ENCODE assay signal across 13 cellular contexts in genomic region chr14:93957333-93957710, GRCh38. TPM values are rescaled to one million over a fixed set of nuclear protein-coding genes. Genes with fewer than 3 reads are reported as not detected.
DNase-seq lines count a peak whose midpoint lies in the region; ATAC-seq and TF ChIP-seq lines count a peak whose summit lies in the region.
"Had no signal": no experiment of that assay in that cellular context is flagged by ENCODE, and none has a peak within 500 bp of the region (broad histone marks: within the 10 kb centered on the region; RNA-seq: fewer than 3 reads in every experiment).

No MANE protein-coding gene starts in this region.

- peak overlapping the region; percentile 92 to 95 for H3K4me3 Mint-ChIP-seq in effector memory CD8-positive, alpha-beta T cell

- H3K9ac ChIP-seq in OCI-LY1 (ENCODE audit: low read length): peak overlapping the region; percentile 88

- H3K36me3 Mint-ChIP-seq in effector memory CD8-positive, alpha-beta T cell (ENCODE audit: insufficient read depth): peaks cover 32% of the 10 kb centered on the region

- H3K27me3 Mint-ChIP-seq in effector memory CD8-positive, alpha-beta T cell: no peaks in the 10 kb centered on the region

- no peaks in the 10 kb centered on the region for H3K9me2 ChIP-seq in OCI-LY1 (ENCODE audit: low read depth, low read length)

- no peak overlapping the region for H2AFZ ChIP-seq in OCI-LY1 (ENCODE audit: low read length)

- H3K79me2 ChIP-seq in OCI-LY1 (ENCODE audit: insufficient read depth, low read length): no peaks in the 10 kb centered on the region

- H3K9me3 ChIP-seq in OCI-LY1 (ENCODE audit: low read length) (no peaks in the 10 kb centered on the region), gastrocnemius medialis (no peaks in the 10 kb centered on the region)

- H3K4me3 ChIP-seq in OCI-LY1 (ENCODE audit: low read depth, low read length, poor library complexity, severe bottlenecking) (peak overlapping the region; percentile 62), gastrocnemius medialis (no peak overlapping the region)

- in situ Hi-C loops in gastrocnemius medialis (cut with MboI; ENCODE audit: low sequenced_read_pairs in 4 of 4): no loop called here

- H3K36me3 ChIP-seq in OCI-LY1 (ENCODE audit: insufficient read depth, low read length): peaks cover 20% of the 10 kb centered on the region
- H3K36me3 ChIP-seq in gastrocnemius medialis: peaks cover 0 to 39% of the 10 kb centered on the region in 2 donors

- H3K27ac Mint-ChIP-seq in effector memory CD8-positive, alpha-beta T cell: peak overlapping the region; percentile 97 to 100

- intact Hi-C loops in gastrocnemius medialis (cut with DNase I; ENCODE audit: low total_unique reads): loop anchor here (5.0 kb wide), 1 partner anchor 40 kb away; the partner anchor contains the start of gene CCDC197

- TF ChIP-seq CTCF in OCI-LY1 (IDR thresholded peaks at IDR 0.05; ENCODE audit: low read length) (no peak), gastrocnemius medialis (IDR thresholded peaks at IDR 0.05 in 4 of 5, conservative IDR thresholded peaks at IDR 0.05 in 1 of 5) (no peak)

- H3K27me3 ChIP-seq in OCI-LY1 (ENCODE audit: insufficient read depth, low read length) (no peaks in the 10 kb centered on the region), gastrocnemius medialis (no peaks in the 10 kb centered on the region)

- H3F3A ChIP-seq in OCI-LY1 (ENCODE audit: insufficient read depth, low read length): 0 out of 2 replicates have a peak, but pooled peaks cover 5% of the 10 kb centered on the region

- H3K4me1 ChIP-seq in OCI-LY1 (ENCODE audit: insufficient read depth, low read length, severe bottlenecking) (peaks cover 100% of the 10 kb centered on the region), gastrocnemius medialis (peaks cover 82 to 94% of the 10 kb centered on the region in 2 donors)

- H3K27ac ChIP-seq in OCI-LY1 (ENCODE audit: low read depth, low read length, poor library complexity, severe bottlenecking) (peak overlapping the region; percentile 100), gastrocnemius medialis (peak overlapping the region; percentile 97 to 100 (median 98))
- H3K27ac ChIP-seq: 22Rv1 had no signal

- peak; percentile 56 for DNase-seq in NK-92 treated with Interleukin-12 subunit alpha and Interleukin-12 subunit beta, amount 100 ng/mL, for 24 hours (lab: John Stamatoyannopoulos, UW)
- DNase-seq in NK-92 (lab: John Stamatoyannopoulos, UW; ENCODE audit: unreplicated experiment) (no peak), gastrocnemius medialis (peak in 1 of 2 donors; percentile 57), GF-D8 (lab: John Stamatoyannopoulos, UW) (no peak), 8988T (no peak)
- DNase-seq in effector memory CD8-positive, alpha-beta T cell: no peak
- DNase-seq: activated gamma-delta T cell, DMS 273 treated with DMSO at 0.1 percent for 48 hours, NCI-H1930, occipital lobe had no signal

- ATAC-seq in effector memory CD8-positive, alpha-beta T cell (replicated peaks): no peak
- peak in 1 of 2 donors; percentile 1 for ATAC-seq in gastrocnemius medialis
- ATAC-seq in GM19023 (IDR thresholded peaks at IDR 0.05; ENCODE audit: unreplicated experiment): no peak

- H3K4me2 ChIP-seq in OCI-LY1 (ENCODE audit: low read length): peak overlapping the region; percentile 93

- no peaks in the 10 kb centered on the region for H3K9me3 Mint-ChIP-seq in effector memory CD8-positive, alpha-beta T cell

- H3K4me1 Mint-ChIP-seq in effector memory CD8-positive, alpha-beta T cell (ENCODE audit: low read depth in 2 of 2): peaks cover 79 to 85% of the 10 kb centered on the region in 2 donors

- H4K20me1 ChIP-seq in OCI-LY1 (ENCODE audit: insufficient read depth, low read length): no peaks in the 10 kb centered on the region

- no peak for TF ChIP-seq POLR2A in gastrocnemius medialis (IDR thresholded peaks at IDR 0.05)

RNA-seq across cellular contexts. Expression of gene ASB2, which starts 19.0 kb away (rescaled TPM):
- total RNA-seq in gastrocnemius medialis: 100 to 1,000 TPM; 335 to 819 (median 539) TPM
- total RNA-seq: occipital lobe had no signal

RNA-seq across cellular contexts. Expression of gene FAM181A, which starts 30.2 kb away (rescaled TPM):
- not detected for total RNA-seq in gastrocnemius medialis

RNA-seq across cellular contexts. Expression of gene CCDC197, which starts 39.8 kb away (rescaled TPM):
- under 1 TPM in 2 of 4 donors, not detected in 2; 0.56 to 0.61 TPM for total RNA-seq in gastrocnemius medialis
- total RNA-seq: occipital lobe had no signal
